ENCODE assay signal across 2 cellular contexts in genomic region chr5:57207681-57208080, GRCh38.
TF ChIP-seq lines count a peak whose summit lies in the region.

No MANE protein-coding gene starts in this region.

TF ChIP-seq in GM23338, 12 proteins besides CTCF, POLR2A, EP300 and RAD21:
- TF ChIP-seq REST (IDR thresholded peaks at IDR 0.05; ENCODE audit: unreplicated experiment) = no peak
- no peak for TF ChIP-seq ETS1 (IDR thresholded peaks at IDR 0.05)
- no peak for TF ChIP-seq POLR2AphosphoS5 (IDR thresholded peaks at IDR 0.05; ENCODE audit: low read depth)

TF ChIP-seq in GM12878, 131 proteins besides CTCF, POLR2A, EP300 and RAD21 (continued from another document):
- TF ChIP-seq CBX3 (IDR thresholded peaks at IDR 0.05; ENCODE audit: borderline replicate concordance, low read depth) (no peak), NRF1 (conservative IDR thresholded peaks at IDR 0.05; ENCODE audit: low read depth, low read length) (no peak), RAD51 (IDR thresholded peaks at IDR 0.05) (no peak), ATF2 (IDR thresholded peaks at IDR 0.05; ENCODE audit: low read length) (no peak), MTA2 (IDR thresholded peaks at IDR 0.05; ENCODE audit: low read depth) (no peak), YY1 (IDR thresholded peaks at IDR 0.05; ENCODE audit: low read depth, low read length) (no peak), PRDM15 (CRISPR knock-in tag; IDR thresholded peaks at IDR 0.05) (no peak), CREM (IDR thresholded peaks at IDR 0.05; ENCODE audit: low read depth) (no peak), CHD4 (IDR thresholded peaks at IDR 0.05) (no peak), EED (IDR thresholded peaks at IDR 0.05; ENCODE audit: low read depth) (no peak), MYB (IDR thresholded peaks at IDR 0.05; ENCODE audit: borderline replicate concordance, low read depth, low read length) (no peak), CHD2 (IDR thresholded peaks at IDR 0.05; ENCODE audit: borderline replicate concordance, low read depth, low read length) (no peak), IRF3 (IDR thresholded peaks at IDR 0.05) (no peak), SMC3 (IDR thresholded peaks at IDR 0.05; ENCODE audit: borderline replicate concordance, low read length) (no peak), PAX5 (IDR thresholded peaks at IDR 0.05; ENCODE audit: borderline replicate concordance, low read depth, low read length) (no peak), NR2C1 (IDR thresholded peaks at IDR 0.05) (no peak)
